Comparison of ENCODE assay signal across 1 cellular context in the genomic region with DNA sequence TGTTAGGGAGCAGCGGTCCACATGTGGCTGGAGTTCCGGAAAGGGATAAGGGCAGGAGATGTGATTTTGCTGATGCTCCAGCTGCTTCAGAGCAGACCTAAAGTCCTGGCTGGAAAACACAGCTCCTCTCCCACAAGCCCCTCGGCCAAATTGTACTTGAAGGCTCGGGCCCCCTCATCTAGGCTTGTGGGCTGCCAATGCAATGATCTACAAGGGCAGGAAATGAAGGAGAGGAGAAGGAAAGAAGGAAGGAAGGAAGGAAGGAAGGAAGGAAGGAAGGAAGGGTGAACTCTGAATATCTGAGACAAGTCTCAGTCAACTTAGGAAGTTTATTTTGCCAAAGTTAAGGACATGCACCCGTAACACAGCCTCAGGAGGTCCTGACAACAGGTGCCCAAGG.
TF ChIP-seq lines count a peak whose summit lies in the region.

No MANE protein-coding gene starts in this region.

TF ChIP-seq in H1, 55 proteins besides CTCF, POLR2A, EP300 and RAD21 (continued from another document):
- TF ChIP-seq RXRA (IDR thresholded peaks at IDR 0.05; ENCODE audit: insufficient read depth, low read depth, low read length) (no peak), KDM5A (IDR thresholded peaks at IDR 0.05; ENCODE audit: low read length) (no peak), SRF (IDR thresholded peaks at IDR 0.05; ENCODE audit: low read depth, low read length) (no peak), ASH2L (IDR thresholded peaks at IDR 0.05; ENCODE audit: low read length) (no peak), TCF12 (IDR thresholded peaks at IDR 0.05; ENCODE audit: low read depth, low read length) (no peak), BCL11A (IDR thresholded peaks at IDR 0.05; ENCODE audit: low read depth in 2 of 2, low read length in 2 of 2) (no peak), CEBPB (IDR thresholded peaks at IDR 0.05; ENCODE audit: low read depth, low read length) (no peak), YY1 (IDR thresholded peaks at IDR 0.05; ENCODE audit: low read depth, low read length) (no peak), GTF2F1 (IDR thresholded peaks at IDR 0.05; ENCODE audit: borderline replicate concordance, low read depth, low read length) (no peak)
- TF ChIP-seq, protein P1, sequence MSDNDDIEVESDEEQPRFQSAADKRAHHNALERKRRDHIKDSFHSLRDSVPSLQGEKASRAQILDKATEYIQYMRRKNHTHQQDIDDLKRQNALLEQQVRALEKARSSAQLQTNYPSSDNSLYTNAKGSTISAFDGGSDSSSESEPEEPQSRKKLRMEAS (IDR thresholded peaks at IDR 0.05) = no peak
